In the genomic region with DNA sequence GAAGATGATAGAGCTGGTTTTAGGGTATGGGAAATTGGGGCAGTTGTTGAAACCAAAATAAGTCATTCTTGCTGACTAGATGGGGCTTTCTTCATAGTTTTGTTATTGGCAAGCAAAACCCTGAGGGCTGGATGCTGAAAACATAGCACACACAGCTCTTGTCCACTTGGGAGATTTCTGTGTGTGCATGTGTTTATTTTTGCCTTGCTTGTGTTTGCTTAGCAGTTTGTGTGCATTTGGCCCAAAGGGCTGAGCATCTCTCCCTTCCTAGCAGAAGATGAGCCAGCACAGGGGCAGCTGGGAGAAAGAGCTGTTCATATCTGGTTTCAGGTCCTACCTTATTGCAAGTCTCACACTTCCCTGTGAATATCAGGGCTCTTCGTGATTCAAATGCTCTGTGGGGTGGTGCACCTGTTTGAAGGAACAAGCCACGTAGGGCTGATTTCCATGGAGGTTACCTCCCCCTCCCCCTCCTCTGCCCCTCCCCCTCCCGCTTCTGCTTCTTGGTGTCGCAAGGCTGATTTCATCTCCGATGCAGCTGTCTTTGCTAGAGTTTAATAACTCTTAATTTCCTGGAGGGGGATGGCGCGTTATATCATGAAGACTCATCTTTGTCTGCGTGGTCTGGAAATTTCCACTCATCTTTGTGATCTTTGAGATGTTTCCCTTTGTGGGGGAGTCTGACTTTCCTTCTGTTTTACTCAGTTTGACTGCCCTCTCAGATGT, we compare ENCODE assay signal across 8 cellular contexts.
A peak's percentile ranks its signal among the peaks of the same experiment; 100 is the strongest.
DNase-seq lines count a peak whose midpoint lies in the region; ATAC-seq and TF ChIP-seq lines count a peak whose summit lies in the region.

No MANE protein-coding gene starts in this region.

- intact Hi-C loops in sigmoid colon (cut with DNase I) = no loop called here

- peaks cover 0 to 5% (median 0%) of the 10 kb centered on the region in 4 donors for H3K36me3 ChIP-seq in sigmoid colon

- peaks cover 0 to 38% (median 24%) of the 10 kb centered on the region in 4 donors for H3K4me1 ChIP-seq in sigmoid colon

- TF ChIP-seq CTCF in sigmoid colon (IDR thresholded peaks at IDR 0.05) = no peak

- TF ChIP-seq EP300 in sigmoid colon (IDR thresholded peaks at IDR 0.05) = no peak

- peak; percentile 8 for DNase-seq in activated naive CD4-positive, alpha-beta T cell treated with Interleukin-2 at 50 U/mL for 16 hours
- no peak for DNase-seq in activated naive CD4-positive, alpha-beta T cell (lab: John Stamatoyannopoulos, UW)
- peak; percentile 58 for DNase-seq in activated CD4-positive, alpha-beta T cell treated with anti-CD3 and anti-CD28 coated beads for 48 hours
- DNase-seq in sigmoid colon (peak; percentile 70), NCI-H1105 (lab: John Stamatoyannopoulos, UW) (no peak), T-helper 9 cell (no peak), NCI-H146 treated with DMSO at 0.1 percent for 48 hours (lab: John Stamatoyannopoulos, UW; ENCODE audit: unreplicated experiment) (no peak)

- peak; percentile 65 for ATAC-seq in HG03095 (IDR thresholded peaks at IDR 0.05; ENCODE audit: unreplicated experiment)

- 43 to 83% methylated on average over 8 of the region's 8 CpGs for WGBS in sigmoid colon, 2 donors

- H3K9me3 ChIP-seq in sigmoid colon = no peaks in the 10 kb centered on the region

- H3K27ac ChIP-seq in sigmoid colon = no peak overlapping the region

- no peaks in the 10 kb centered on the region for H3K27me3 ChIP-seq in sigmoid colon

- no peak for TF ChIP-seq POLR2A in sigmoid colon (IDR thresholded peaks at IDR 0.05)

- H3K4me3 ChIP-seq in sigmoid colon = no peak overlapping the region

Comparison
In these comparisons a context has a peak if more than half of its experiments do, and no peak if none do; other contexts are left out.
1. DNase-seq: peak in activated naive CD4-positive, alpha-beta T cell treated with Interleukin-2 at 50 U/mL for 16 hours (single experiment), activated CD4-positive, alpha-beta T cell treated with anti-CD3 and anti-CD28 coated beads for 48 hours (single experiment) and sigmoid colon (single experiment); none in activated naive CD4-positive, alpha-beta T cell (0 of 4), NCI-H1105 (single experiment), T-helper 9 cell (single experiment) and NCI-H146 treated with DMSO at 0.1 percent for 48 hours (single experiment).